8 cellular contexts compared by ENCODE assay signal in genomic region chr6:117676577-117677218, GRCh38. TPM values are rescaled to one million over a fixed set of nuclear protein-coding genes. Genes with fewer than 3 reads are reported as not detected.
DNase-seq lines count a peak whose midpoint lies in the region; ATAC-seq and TF ChIP-seq lines count a peak whose summit lies in the region.

No MANE protein-coding gene starts in this region.

- no peaks in the 10 kb centered on the region for H3K27me3 Mint-ChIP-seq in IgD-negative memory B cell
- no peaks in the 10 kb centered on the region for H3K27me3 Mint-ChIP-seq in naive B cell

- H3K27ac Mint-ChIP-seq in IgD-negative memory B cell (peak overlapping the region in 2 of 3 donors; percentile 11 to 81), naive B cell (peak overlapping the region; percentile 0 to 93 (median 84))

- H3K4me1 Mint-ChIP-seq in IgD-negative memory B cell (peaks cover 48 to 56% (median 56%) of the 10 kb centered on the region in 3 donors), naive B cell (peaks cover 46 to 69% (median 61%) of the 10 kb centered on the region in 3 donors)

- POLR2A ChIA-PET in BJ (lab: Charles Lee) = interaction anchor here (0.6 kb wide), 1 partner anchor 11 kb away, joined by 3 read pairs; no protein-coding TSS in a partner anchor

- no peak for DNase-seq in BJ (ENCODE audit: low read depth)
- DNase-seq in colonic mucosa = no peak
- DNase-seq in naive B cell = no peak
- DNase-seq in sciatic nerve (ENCODE audit: low spot score) = no peak
- no peak for DNase-seq in islet precursor cell
- DNase-seq in foreskin melanocyte = no peak

- H3K9ac ChIP-seq in colonic mucosa (ENCODE audit: low read depth in 2 of 2, low read length in 2 of 2) = no peak overlapping the region

- intact Hi-C loops in colonic mucosa (cut with DNase I) = no loop called here
- intact Hi-C loops in sciatic nerve (cut with DNase I) = no loop called here

- H3K9me3 Mint-ChIP-seq in IgD-negative memory B cell (no peaks in the 10 kb centered on the region), naive B cell (no peaks in the 10 kb centered on the region)

- H3K36me3 Mint-ChIP-seq in IgD-negative memory B cell (no peaks in the 10 kb centered on the region), naive B cell (no peaks in the 10 kb centered on the region)

- H3K27ac ChIP-seq in colonic mucosa = no peak overlapping the region

- peaks cover 15% of the 10 kb centered on the region for H3K4me1 ChIP-seq in colonic mucosa

- H3K36me3 ChIP-seq in BJ (ENCODE audit: control insufficient read depth, insufficient read depth, low read length) (no peaks in the 10 kb centered on the region), colonic mucosa (no peaks in the 10 kb centered on the region)

- TF ChIP-seq CTCF in BJ (IDR thresholded peaks at IDR 0.05; ENCODE audit: insufficient read depth, low read depth, low read length) (no peak), colonic mucosa (IDR thresholded peaks at IDR 0.05) (no peak)

- CTCF ChIA-PET in BJ (lab: Yijun Ruan, JAX) = interaction anchor here (0.6 kb wide), 1 partner anchor 15 kb away, joined by 3 read pairs; no protein-coding TSS in a partner anchor

- H3K27me3 ChIP-seq in BJ (ENCODE audit: control insufficient read depth, insufficient read depth, low read length) = no peaks in the 10 kb centered on the region
- H3K27me3 ChIP-seq in colonic mucosa = no peaks in the 10 kb centered on the region

- H3K9me3 ChIP-seq in colonic mucosa = no peaks in the 10 kb centered on the region

- ATAC-seq in naive B cell (ENCODE audit: low read depth in 2 of 2) (no peak), sciatic nerve (no peak), GM19395 (IDR thresholded peaks at IDR 0.05; ENCODE audit: unreplicated experiment) (no peak)

- H3K4me3 Mint-ChIP-seq in IgD-negative memory B cell = peak overlapping the region; percentile 67 to 96 (median 87)
- H3K4me3 Mint-ChIP-seq in naive B cell = peak overlapping the region; percentile 81 to 98 (median 87)

- H3K4me3 ChIP-seq in BJ (ENCODE audit: low read depth, low read length) (peak overlapping the region; percentile 87), colonic mucosa (peak overlapping the region; percentile 74)

RNA-seq across cellular contexts. Expression of gene NUS1, which starts 1.4 kb away (rescaled TPM):
- polyA plus RNA-seq in BJ (2011; rRNA removed) (6.3 and 13.3 TPM in 2 replicates), IgD-negative memory B cell (12.2 TPM), naive B cell (ENCODE audit: low read depth in 6 of 6) (10 to 100 TPM; 10.8 to 22.8 (median 13.4) TPM)
- polyA minus RNA-seq in BJ (2011; rRNA and poly(A)+ RNA removed) = 5.8 and 8.0 TPM in 2 replicates
- total RNA-seq in colonic mucosa (10 to 100 TPM; 30.5 to 33.5 TPM), sciatic nerve (25.9 TPM)
